ENCODE assay signal across 1 cellular context in the genomic region with DNA sequence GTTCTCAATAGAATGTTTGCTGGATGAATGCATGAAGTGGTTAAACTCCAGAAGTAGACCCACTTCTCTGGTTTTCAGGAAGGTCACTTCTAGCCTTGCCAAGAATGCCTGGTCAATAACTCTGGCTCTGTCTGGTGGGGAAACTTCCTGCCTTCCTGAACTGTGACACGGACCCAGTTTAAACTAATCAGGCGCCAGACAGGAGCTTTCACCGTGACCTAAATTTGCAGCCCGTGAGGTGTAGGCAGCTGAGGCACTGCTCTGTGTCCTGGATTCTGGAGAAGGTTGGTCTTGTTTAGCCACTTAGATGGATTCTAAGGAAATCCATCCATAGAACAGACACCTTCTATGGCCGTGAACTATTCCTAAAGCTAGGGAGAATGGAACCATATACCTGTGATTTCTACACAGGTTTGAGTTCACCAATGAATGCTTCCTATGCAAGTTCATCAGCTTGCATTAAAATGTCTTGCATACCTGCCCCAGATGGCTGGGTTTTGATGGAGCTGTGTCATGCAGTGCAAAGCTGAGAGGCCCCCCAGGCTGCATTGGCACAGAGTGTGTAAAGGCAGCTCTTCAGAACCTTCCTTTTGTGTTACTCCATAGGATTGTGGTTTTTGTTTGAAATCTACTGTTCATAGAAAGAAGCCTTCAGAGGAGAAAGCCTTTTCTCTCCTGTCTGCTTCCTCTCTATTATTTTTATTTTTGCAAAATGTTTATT.
TF ChIP-seq lines count a peak whose summit lies in the region.

No MANE protein-coding gene starts in this region.

TF ChIP-seq in GM12878, 131 proteins besides CTCF, POLR2A, EP300 and RAD21 (continued from another document):
- TF ChIP-seq, protein P1, sequence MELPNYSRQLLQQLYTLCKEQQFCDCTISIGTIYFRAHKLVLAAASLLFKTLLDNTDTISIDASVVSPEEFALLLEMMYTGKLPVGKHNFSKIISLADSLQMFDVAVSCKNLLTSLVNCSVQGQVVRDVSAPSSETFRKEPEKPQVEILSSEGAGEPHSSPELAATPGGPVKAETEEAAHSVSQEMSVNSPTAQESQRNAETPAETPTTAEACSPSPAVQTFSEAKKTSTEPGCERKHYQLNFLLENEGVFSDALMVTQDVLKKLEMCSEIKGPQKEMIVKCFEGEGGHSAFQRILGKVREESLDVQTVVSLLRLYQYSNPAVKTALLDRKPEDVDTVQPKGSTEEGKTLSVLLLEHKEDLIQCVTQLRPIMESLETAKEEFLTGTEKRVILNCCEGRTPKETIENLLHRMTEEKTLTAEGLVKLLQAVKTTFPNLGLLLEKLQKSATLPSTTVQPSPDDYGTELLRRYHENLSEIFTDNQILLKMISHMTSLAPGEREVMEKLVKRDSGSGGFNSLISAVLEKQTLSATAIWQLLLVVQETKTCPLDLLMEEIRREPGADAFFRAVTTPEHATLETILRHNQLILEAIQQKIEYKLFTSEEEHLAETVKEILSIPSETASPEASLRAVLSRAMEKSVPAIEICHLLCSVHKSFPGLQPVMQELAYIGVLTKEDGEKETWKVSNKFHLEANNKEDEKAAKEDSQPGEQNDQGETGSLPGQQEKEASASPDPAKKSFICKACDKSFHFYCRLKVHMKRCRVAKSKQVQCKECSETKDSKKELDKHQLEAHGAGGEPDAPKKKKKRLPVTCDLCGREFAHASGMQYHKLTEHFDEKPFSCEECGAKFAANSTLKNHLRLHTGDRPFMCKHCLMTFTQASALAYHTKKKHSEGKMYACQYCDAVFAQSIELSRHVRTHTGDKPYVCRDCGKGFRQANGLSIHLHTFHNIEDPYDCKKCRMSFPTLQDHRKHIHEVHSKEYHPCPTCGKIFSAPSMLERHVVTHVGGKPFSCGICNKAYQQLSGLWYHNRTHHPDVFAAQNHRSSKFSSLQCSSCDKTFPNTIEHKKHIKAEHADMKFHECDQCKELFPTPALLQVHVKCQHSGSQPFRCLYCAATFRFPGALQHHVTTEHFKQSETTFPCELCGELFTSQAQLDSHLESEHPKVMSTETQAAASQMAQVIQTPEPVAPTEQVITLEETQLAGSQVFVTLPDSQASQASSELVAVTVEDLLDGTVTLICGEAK (IDR thresholded peaks at IDR 0.05; ENCODE audit: borderline replicate concordance), result no peak
- TF ChIP-seq IKZF2 (IDR thresholded peaks at IDR 0.05) (0 out of 4 replicates have a peak, but pooled peaks of 1 of the 2 experiments have one; percentile 25), ETV6 (conservative IDR thresholded peaks at IDR 0.05 in 1 of 2, IDR thresholded peaks at IDR 0.05 in 1 of 2; ENCODE audit: borderline replicate concordance in 1 of 2, low read depth in 1 of 2) (no peak), ASH2L (IDR thresholded peaks at IDR 0.05; ENCODE audit: borderline replicate concordance, low read depth) (no peak), SKIL (IDR thresholded peaks at IDR 0.05; ENCODE audit: low read depth, poor library complexity, severe bottlenecking) (peak; percentile 3), FOXM1 (IDR thresholded peaks at IDR 0.05; ENCODE audit: low read depth, low read length) (no peak), SMC3 (IDR thresholded peaks at IDR 0.05; ENCODE audit: borderline replicate concordance, low read length) (no peak), TCF12 (IDR thresholded peaks at IDR 0.05; ENCODE audit: low read depth, low read length) (no peak), MXI1 (IDR thresholded peaks at IDR 0.05; ENCODE audit: low read depth, low read length) (peak; percentile 21; the same call in 1 of the 2 replicates), NRF1 (conservative IDR thresholded peaks at IDR 0.05; ENCODE audit: low read depth, low read length) (no peak), ATF2 (IDR thresholded peaks at IDR 0.05; ENCODE audit: low read length) (no peak), SMAD1 (IDR thresholded peaks at IDR 0.05; ENCODE audit: low read depth, partially characterized antibody) (no peak), USF1 (IDR thresholded peaks at IDR 0.05; ENCODE audit: borderline replicate concordance, extremely low read length, insufficient read depth, low read depth, low read length) (no peak)
- TF ChIP-seq, protein P2, sequence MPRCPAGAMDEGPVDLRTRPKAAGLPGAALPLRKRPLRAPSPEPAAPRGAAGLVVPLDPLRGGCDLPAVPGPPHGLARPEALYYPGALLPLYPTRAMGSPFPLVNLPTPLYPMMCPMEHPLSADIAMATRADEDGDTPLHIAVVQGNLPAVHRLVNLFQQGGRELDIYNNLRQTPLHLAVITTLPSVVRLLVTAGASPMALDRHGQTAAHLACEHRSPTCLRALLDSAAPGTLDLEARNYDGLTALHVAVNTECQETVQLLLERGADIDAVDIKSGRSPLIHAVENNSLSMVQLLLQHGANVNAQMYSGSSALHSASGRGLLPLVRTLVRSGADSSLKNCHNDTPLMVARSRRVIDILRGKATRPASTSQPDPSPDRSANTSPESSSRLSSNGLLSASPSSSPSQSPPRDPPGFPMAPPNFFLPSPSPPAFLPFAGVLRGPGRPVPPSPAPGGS (IDR thresholded peaks at IDR 0.05; ENCODE audit: borderline replicate concordance, insufficient read depth, low read depth, low read length, poor library complexity, severe bottlenecking), result peak; percentile 75
